11 cellular contexts compared by ENCODE assay signal in the genomic region with DNA sequence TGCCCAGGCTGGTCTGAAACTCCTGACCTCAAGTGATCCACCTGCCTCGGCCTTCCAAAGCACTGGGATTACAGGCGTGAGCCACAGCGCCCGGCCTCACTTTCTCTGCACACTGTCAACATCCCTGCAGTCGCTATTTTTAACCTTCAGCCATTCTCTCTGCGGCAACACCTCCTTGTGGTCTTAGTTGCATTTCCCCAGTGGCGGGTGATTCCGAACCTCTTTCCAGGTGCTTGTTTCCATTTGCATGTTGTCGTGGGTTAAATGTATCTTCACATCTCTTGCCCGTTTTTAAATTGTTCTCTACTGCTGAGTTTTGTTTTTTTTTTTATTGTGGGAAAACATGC. TPM values are rescaled to one million over a fixed set of nuclear protein-coding genes. Genes with fewer than 3 reads are reported as not detected.
DNase-seq lines count a peak whose midpoint lies in the region; ATAC-seq and TF ChIP-seq lines count a peak whose summit lies in the region.
"Had no signal": no experiment of that assay in that cellular context is flagged by ENCODE, and none has a peak within 500 bp of the region (broad histone marks: within the 10 kb centered on the region; RNA-seq: fewer than 3 reads in every experiment).

No MANE protein-coding gene starts in this region.

- in situ Hi-C loops in astrocyte of the cerebellum (cut with HindIII; ENCODE audit: low sequenced_read_pairs), result no loop called here

- TF ChIP-seq CTCF in astrocyte of the cerebellum (IDR thresholded peaks at IDR 0.05; ENCODE audit: low read depth, low read length, missing control alignments) (peak; percentile 7), osteocyte (IDR thresholded peaks at IDR 0.05) (no peak)

- H3K27ac Mint-ChIP-seq in osteocyte (ENCODE audit: unreplicated experiment), result peak overlapping the region; percentile 68

- peaks cover 14% of the 10 kb centered on the region for H3K4me1 Mint-ChIP-seq in osteocyte (ENCODE audit: unreplicated experiment)

- H3K36me3 Mint-ChIP-seq in osteocyte (ENCODE audit: unreplicated experiment), result peaks cover 4% of the 10 kb centered on the region

- H3K4me3 Mint-ChIP-seq in osteocyte (ENCODE audit: unreplicated experiment), result no peak overlapping the region

- H3K4me3 ChIP-seq in astrocyte of the cerebellum (ENCODE audit: low read depth, low read length), result no peak overlapping the region
- H3K4me3 ChIP-seq: body of pancreas had no signal

- no peak for ATAC-seq in HG03045 (IDR thresholded peaks at IDR 0.05; ENCODE audit: unreplicated experiment)
- ATAC-seq: body of pancreas had no signal

- no peaks in the 10 kb centered on the region for H3K27me3 Mint-ChIP-seq in osteocyte (ENCODE audit: unreplicated experiment)

- DNase-seq in NCI-H510A treated with DMSO at 0.1 percent for 48 hours (lab: John Stamatoyannopoulos, UW) (peak; percentile 19), NCI-H510A (lab: John Stamatoyannopoulos, UW) (no peak), MV-4-11 (lab: John Stamatoyannopoulos, UW) (peak; percentile 51), astrocyte of the cerebellum (ENCODE audit: low read depth) (no peak), osteocyte (ENCODE audit: extremely low spot score, unreplicated experiment) (no peak), NCI-H2227 treated with DMSO at 0.1 percent for 48 hours (lab: John Stamatoyannopoulos, UW) (no peak), AML-193 (lab: John Stamatoyannopoulos, UW) (no peak)
- DNase-seq: body of pancreas, NCI-H2081 had no signal

- no peaks in the 10 kb centered on the region for H3K9me3 Mint-ChIP-seq in osteocyte (ENCODE audit: unreplicated experiment)

RNA-seq across cellular contexts. Expression of a gene that starts 2.2 kb away (rescaled TPM):
- not detected in 2 replicates for total RNA-seq in osteocyte
- total RNA-seq: body of pancreas, frontal cortex had no signal

RNA-seq across cellular contexts. Expression of a gene that starts 4.5 kb away (rescaled TPM):
- not detected in 2 replicates for total RNA-seq in osteocyte
- total RNA-seq: frontal cortex had no signal

RNA-seq across cellular contexts. Expression of a gene that starts 7.9 kb away (rescaled TPM):
- 1.7 and 1.8 TPM in 2 replicates for total RNA-seq in osteocyte
- total RNA-seq: frontal cortex had no signal

RNA-seq across cellular contexts. Expression of a gene that starts 13.5 kb away (rescaled TPM):
- 14.4 and 15.4 TPM in 2 replicates for total RNA-seq in osteocyte

RNA-seq across cellular contexts. Expression of a gene that starts 52.9 kb away (rescaled TPM):
- total RNA-seq in osteocyte, result 31.5 TPM in 2 replicates

Comparison
In these comparisons a context has a peak if more than half of its experiments do, and no peak if none do; other contexts are left out.
1. DNase-seq: peak in NCI-H510A treated with DMSO at 0.1 percent for 48 hours (single experiment) and MV-4-11 (single experiment); none in NCI-H510A (single experiment), astrocyte of the cerebellum (single experiment), osteocyte (single experiment), NCI-H2227 treated with DMSO at 0.1 percent for 48 hours (single experiment) and AML-193 (0 of 2).